ENCODE assay signal across 19 cellular contexts in the genomic region with DNA sequence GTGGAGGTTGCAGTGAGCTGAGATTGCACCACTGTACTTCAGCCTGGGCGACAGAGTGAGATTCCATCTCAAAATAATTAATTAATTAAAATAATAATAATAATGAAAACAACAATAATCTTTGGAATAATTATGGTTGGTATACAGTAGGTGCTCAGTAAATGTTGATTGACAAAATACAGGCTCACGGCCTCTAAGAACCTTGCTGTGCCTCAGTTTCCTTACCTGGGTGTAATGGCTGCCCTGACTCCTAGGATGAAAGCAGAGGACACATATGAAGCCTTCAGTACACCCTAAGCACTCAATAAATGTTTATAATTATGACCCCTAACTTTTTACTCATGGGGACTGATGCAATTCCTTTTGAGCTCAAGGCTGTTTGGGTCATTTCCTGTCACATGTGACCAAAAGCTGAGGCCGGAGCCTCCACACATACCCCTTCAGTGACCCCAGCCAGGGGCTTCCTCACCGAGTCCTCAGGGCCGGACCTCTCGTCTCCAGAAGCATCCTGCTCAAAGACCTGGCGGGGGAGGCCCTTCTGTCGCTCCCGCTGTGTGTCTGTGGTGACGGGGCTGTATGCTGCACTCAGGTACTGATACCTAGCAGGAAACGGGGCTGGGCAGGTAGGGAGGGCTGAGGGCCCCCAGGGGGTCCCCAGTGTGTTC. TPM values are rescaled to one million over a fixed set of nuclear protein-coding genes. Genes with fewer than 3 reads are reported as not detected.
"Had no signal": no experiment of that assay in that cellular context is flagged by ENCODE, and none has a peak within 500 bp of the region (broad histone marks: within the 10 kb centered on the region; RNA-seq: fewer than 3 reads in every experiment).

No MANE protein-coding gene starts in this region.

- DNase-seq: activated CD4-positive, CD25-positive, alpha-beta regulatory T cell treated with anti-CD3 and anti-CD28 coated beads, Interleukin-2, amount 50 U/mL, for 72 hours; activated gamma-delta T cell treated with Interleukin-2 at 50 U/mL for 16 hours; psoas muscle; stimulated activated CD4-positive, alpha-beta T cell treated with anti-CD3 and anti-CD28 coated beads, Interleukin-4, amount 100 ng/mL, for 1 hour; T-helper 17 cell; testis had no signal

- H3K27me3 ChIP-seq: adrenal gland, breast epithelium, testis had no signal

- H3K27ac ChIP-seq: testis, VCaP had no signal

- H3K9me3 ChIP-seq: adrenal gland, breast epithelium, psoas muscle, testis had no signal

- ATAC-seq: activated naive CD4-positive, alpha-beta T cell treated with anti-CD3 and anti-CD28 coated beads, Interleukin-2, amount 50 U/mL, for 72 hours; esophagus mucosa; psoas muscle; sciatic nerve; T-helper 17 cell had no signal

- H3K4me1 ChIP-seq: breast epithelium had no signal

- H3K4me2 ChIP-seq: smooth muscle cell had no signal

- H3K4me3 ChIP-seq: adrenal gland, breast epithelium, coronary artery, psoas muscle, smooth muscle cell, testis had no signal

- FAIRE-seq: astrocyte had no signal

- H3K36me3 ChIP-seq: breast epithelium had no signal

RNA-seq across cellular contexts. Expression of gene DOCK6, which starts 10.5 kb away (rescaled TPM):
- polyA plus RNA-seq: neural cell had no signal

RNA-seq across cellular contexts. Expression of gene ANGPTL8, which starts 12.4 kb away (rescaled TPM):
- total RNA-seq: activated CD8-positive, alpha-beta memory T cell treated with anti-CD3 and anti-CD28 coated beads for 36 hours; activated naive CD4-positive, alpha-beta T cell treated with anti-CD3 and anti-CD28 coated beads, Interleukin-2, amount 50 U/mL, for 72 hours; astrocyte; esophagus mucosa; mononuclear cell; T-helper 17 cell; testis had no signal
- polyA plus RNA-seq: neural cell had no signal

RNA-seq across cellular contexts. Expression of gene TSPAN16, which starts 44.2 kb away (rescaled TPM):
- total RNA-seq: activated CD8-positive, alpha-beta memory T cell treated with anti-CD3 and anti-CD28 coated beads for 36 hours; activated naive CD4-positive, alpha-beta T cell treated with anti-CD3 and anti-CD28 coated beads, Interleukin-2, amount 50 U/mL, for 72 hours; adrenal gland; astrocyte; breast epithelium; esophagus mucosa; mononuclear cell; omental fat pad; psoas muscle; sciatic nerve; smooth muscle cell; T-helper 17 cell had no signal
- polyA plus RNA-seq: adrenal gland, neural cell, psoas muscle, smooth muscle cell had no signal
